ENCODE assay signal across 8 cellular contexts in the genomic region with DNA sequence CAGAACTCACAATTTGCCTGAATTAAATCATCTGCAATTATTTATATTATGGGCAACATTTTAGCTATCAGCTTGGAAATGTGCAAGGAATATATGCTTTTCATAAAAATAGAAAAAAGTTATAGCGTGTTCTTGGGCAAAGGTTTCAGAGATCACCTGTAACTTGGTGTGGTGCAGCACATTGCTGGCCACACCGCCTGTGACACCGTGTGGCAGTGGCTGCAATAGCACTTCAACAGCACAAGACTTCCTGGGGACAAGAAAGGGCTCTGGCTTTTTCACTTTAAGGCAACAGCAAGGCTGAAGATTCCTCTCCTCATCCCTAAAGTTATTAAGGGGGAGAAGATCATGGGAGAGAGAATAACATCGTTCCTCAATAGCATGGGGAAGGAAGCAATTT. TPM values are rescaled to one million over a fixed set of nuclear protein-coding genes. Genes with fewer than 3 reads are reported as not detected.
DNase-seq lines count a peak whose midpoint lies in the region; ATAC-seq, FAIRE-seq and TF ChIP-seq lines count a peak whose summit lies in the region.

No MANE protein-coding gene starts in this region.

- 2% methylated on average over 4 of the region's 4 CpGs for WGBS in HepG2 (ENCODE audit: low lambda C conversion rate)

- H3K4me3 ChIP-seq in OCI-LY1 (ENCODE audit: low read depth, low read length, poor library complexity, severe bottlenecking), result no peak overlapping the region
- H3K4me3 ChIP-seq in HepG2 (replicated peaks in 1 of 3; ENCODE audit: insufficient read depth in 1 of 3, low read depth in 2 of 3, low read length in 3 of 3), result no peak overlapping the region

- TF ChIP-seq POLR2A in HepG2 (IDR thresholded peaks at IDR 0.05; ENCODE audit: insufficient read depth in 1 of 2, low read depth in 2 of 2, low read length in 2 of 2), result no peak

- peak; percentile 23 for FAIRE-seq in HepG2 (lab: Jason Lieb, UNC)

- no peaks in the 10 kb centered on the region for H3K9me2 ChIP-seq in OCI-LY1 (ENCODE audit: low read depth, low read length)

- H3K4me2 ChIP-seq in OCI-LY1 (ENCODE audit: low read length), result no peak overlapping the region
- H3K4me2 ChIP-seq in HepG2 (ENCODE audit: low read depth, low read length), result no peak overlapping the region

- POLR2A ChIA-PET in HepG2 (lab: Yijun Ruan, JAX), result no interaction called here

- peak; percentile 48; the same call in 1 of the 2 replicates for TF ChIP-seq CTCF in OCI-LY1 (IDR thresholded peaks at IDR 0.05; ENCODE audit: low read length)
- peak; percentile 38 for TF ChIP-seq CTCF in HepG2 (CRISPR knock-in tag; IDR thresholded peaks at IDR 0.05)

- no peak overlapping the region for H3K27ac ChIP-seq in OCI-LY1 (ENCODE audit: low read depth, low read length, poor library complexity, severe bottlenecking)
- H3K27ac ChIP-seq in HepG2 (ENCODE audit: extremely low read length, insufficient read depth, low read length), result no peak overlapping the region

- H4K20me1 ChIP-seq in OCI-LY1 (ENCODE audit: insufficient read depth, low read length) (no peaks in the 10 kb centered on the region), HepG2 (ENCODE audit: insufficient read depth, low read length) (no peaks in the 10 kb centered on the region)

- TF ChIP-seq RAD21 in HepG2 (CRISPR knock-in tag; IDR thresholded peaks at IDR 0.05), result no peak

- H2AFZ ChIP-seq in OCI-LY1 (ENCODE audit: low read length), result no peak overlapping the region
- no peak overlapping the region for H2AFZ ChIP-seq in HepG2 (ENCODE audit: low read length)

- intact Hi-C loops in HepG2 (cut with micrococcal nuclease; ENCODE audit: unreplicated experiment) (loop anchor here (1.0 kb wide), 1 partner anchor 158 kb away; no protein-coding TSS in a partner anchor), left colon (cut with DNase I, micrococcal nuclease) (no loop called here)

- CTCF ChIA-PET in HepG2 (lab: Yijun Ruan, JAX; ENCODE audit: low intra/inter-chr PET ratio, low total read pairs), result no interaction called here

- DNase-seq in DMS153 treated with DMSO at 0.1 percent for 48 hours (lab: John Stamatoyannopoulos, UW; ENCODE audit: unreplicated experiment), result peak; percentile 6
- DNase-seq in DMS153 (lab: John Stamatoyannopoulos, UW), result no peak
- no peak for DNase-seq in HepG2 (ENCODE audit: low spot score)
- no peak for DNase-seq in mucosa of gallbladder (ENCODE audit: low spot score)
- no peak for DNase-seq in left colon
- DNase-seq in NCI-H1048 (lab: John Stamatoyannopoulos, UW), result no peak

- H3K27me3 ChIP-seq in OCI-LY1 (ENCODE audit: insufficient read depth, low read length), result no peaks in the 10 kb centered on the region
- H3K27me3 ChIP-seq in HepG2 (ENCODE audit: control insufficient read depth in 1 of 2, insufficient read depth in 2 of 2, low read length in 2 of 2), result no peaks in the 10 kb centered on the region

- no peaks in the 10 kb centered on the region for H3K36me3 ChIP-seq in OCI-LY1 (ENCODE audit: insufficient read depth, low read length)
- H3K36me3 ChIP-seq in HepG2 (replicated peaks in 1 of 2; ENCODE audit: control insufficient read depth in 1 of 2, insufficient read depth in 2 of 2, low read length in 2 of 2), result no peaks in the 10 kb centered on the region

- TF ChIP-seq EP300 in HepG2 (IDR thresholded peaks at IDR 0.05; ENCODE audit: low read depth in 2 of 2, low read length in 2 of 2) (no peak), HepG2 (CRISPR knock-in tag; IDR thresholded peaks at IDR 0.05; ENCODE audit: borderline replicate concordance) (no peak)

- no peaks in the 10 kb centered on the region for H3F3A ChIP-seq in OCI-LY1 (ENCODE audit: insufficient read depth, low read length)

- BruUV-seq in HepG2 (replicated peaks; lab: Mats Ljungman, UMichigan), result no TSS peak

- no peaks in the 10 kb centered on the region for H3K9me3 ChIP-seq in OCI-LY1 (ENCODE audit: low read length)
- H3K9me3 ChIP-seq in HepG2 (ENCODE audit: low read length), result no peaks in the 10 kb centered on the region

- in situ Hi-C loops in HepG2 (cut with HindIII; ENCODE audit: extremely low pct_ligation_motif_present, low pct_unique_long_range_greater_than_20kb), result no loop called here

- H3K79me2 ChIP-seq in OCI-LY1 (ENCODE audit: insufficient read depth, low read length) (no peaks in the 10 kb centered on the region), HepG2 (ENCODE audit: insufficient read depth, low read length) (no peaks in the 10 kb centered on the region)

- ATAC-seq in HG02938 (IDR thresholded peaks at IDR 0.05; ENCODE audit: unreplicated experiment), result peak; percentile 54
- peak; percentile 93 for ATAC-seq in HepG2
- ATAC-seq in left colon, result no peak

- no peak overlapping the region for H3K9ac ChIP-seq in OCI-LY1 (ENCODE audit: low read length)
- H3K9ac ChIP-seq in HepG2 (ENCODE audit: insufficient read depth, low read depth, low read length), result no peak overlapping the region

- no peaks in the 10 kb centered on the region for H3K4me1 ChIP-seq in OCI-LY1 (ENCODE audit: insufficient read depth, low read length, severe bottlenecking)
- H3K4me1 ChIP-seq in HepG2 (ENCODE audit: insufficient read depth, low read length), result peaks cover 7% of the 10 kb centered on the region

RNA-seq across cellular contexts. Expression of a gene that starts 14.8 kb away (rescaled TPM):
- total RNA-seq in HepG2 (2016; rRNA removed; fragmentation: Illumina TruSeq; extraction: Trizol) (not detected in 2 replicates), mucosa of gallbladder (not detected), left colon (not detected)
- not detected in 2 replicates for total RNA-seq in HepG2 (2016; cell fraction: cytosol; rRNA removed; fragmentation: Illumina TruSeq; extraction: Trizol; ENCODE audit: low read depth)
- not detected in 2 replicates for total RNA-seq in HepG2 (2016; cell fraction: insoluble cytoplasmic fraction; rRNA removed; fragmentation: Illumina TruSeq; extraction: Trizol)
- not detected in 2 replicates for total RNA-seq in HepG2 (2016; cell fraction: membrane; rRNA removed; fragmentation: Illumina TruSeq; extraction: Trizol)
- total RNA-seq in HepG2 (2016; cell fraction: nucleus; rRNA removed; fragmentation: Illumina TruSeq; extraction: Trizol), result not detected in 2 replicates
- polyA plus RNA-seq in HepG2 (2011; rRNA removed), result not detected in 2 replicates
- polyA plus RNA-seq in HepG2 (2011; cell fraction: cytosol; rRNA removed), result not detected in 2 replicates
- not detected in 2 replicates for polyA plus RNA-seq in HepG2 (2011; cell fraction: nucleus; rRNA removed)
- not detected in 2 replicates for polyA plus RNA-seq in HepG2 (2012)
- polyA plus RNA-seq in HepG2 (2016; cell fraction: cytosol; fragmentation: Illumina TruSeq; extraction: Trizol; ENCODE audit: low read depth), result not detected in 2 replicates
- polyA plus RNA-seq in HepG2 (2016; cell fraction: insoluble cytoplasmic fraction; fragmentation: Illumina TruSeq; extraction: Trizol; ENCODE audit: low read depth), result not detected in 2 replicates
- not detected in 2 replicates for polyA plus RNA-seq in HepG2 (2016; cell fraction: membrane; fragmentation: Illumina TruSeq; extraction: Trizol; ENCODE audit: low read depth)
- not detected in 2 replicates for polyA plus RNA-seq in HepG2 (2016; cell fraction: nucleus; fragmentation: Illumina TruSeq; extraction: Trizol; ENCODE audit: insufficient read depth, low read depth)
- 2.0 TPM in 1 of 2 replicates, not detected in the other for polyA minus RNA-seq in HepG2 (2011; rRNA and poly(A)+ RNA removed; ENCODE audit: low replicate concordance)
- not detected in 2 replicates for polyA minus RNA-seq in HepG2 (2011; cell fraction: cytosol; rRNA and poly(A)+ RNA removed)
- polyA minus RNA-seq in HepG2 (2011; cell fraction: nucleus; rRNA and poly(A)+ RNA removed), result not detected in 2 replicates

RNA-seq across cellular contexts. Expression of a gene that starts 26.2 kb away (rescaled TPM):
- not detected in 2 replicates for total RNA-seq in HepG2 (2016; rRNA removed; fragmentation: Illumina TruSeq; extraction: Trizol)
- not detected in 2 replicates for total RNA-seq in HepG2 (2016; cell fraction: cytosol; rRNA removed; fragmentation: Illumina TruSeq; extraction: Trizol; ENCODE audit: low read depth)
- total RNA-seq in HepG2 (2016; cell fraction: insoluble cytoplasmic fraction; rRNA removed; fragmentation: Illumina TruSeq; extraction: Trizol), result not detected in 2 replicates
- not detected in 2 replicates for total RNA-seq in HepG2 (2016; cell fraction: membrane; rRNA removed; fragmentation: Illumina TruSeq; extraction: Trizol)
- not detected in 2 replicates for total RNA-seq in HepG2 (2016; cell fraction: nucleus; rRNA removed; fragmentation: Illumina TruSeq; extraction: Trizol)
- polyA plus RNA-seq in HepG2 (2011; rRNA removed), result not detected in 2 replicates
- not detected in 2 replicates for polyA plus RNA-seq in HepG2 (2011; cell fraction: cytosol; rRNA removed)
- polyA plus RNA-seq in HepG2 (2011; cell fraction: nucleus; rRNA removed), result not detected in 2 replicates
- not detected in 2 replicates for polyA plus RNA-seq in HepG2 (2012)
- polyA plus RNA-seq in HepG2 (2016; cell fraction: cytosol; fragmentation: Illumina TruSeq; extraction: Trizol; ENCODE audit: low read depth), result not detected in 2 replicates
- not detected in 2 replicates for polyA plus RNA-seq in HepG2 (2016; cell fraction: insoluble cytoplasmic fraction; fragmentation: Illumina TruSeq; extraction: Trizol; ENCODE audit: low read depth)
- not detected in 2 replicates for polyA plus RNA-seq in HepG2 (2016; cell fraction: membrane; fragmentation: Illumina TruSeq; extraction: Trizol; ENCODE audit: low read depth)
- polyA plus RNA-seq in HepG2 (2016; cell fraction: nucleus; fragmentation: Illumina TruSeq; extraction: Trizol; ENCODE audit: insufficient read depth, low read depth), result not detected in 2 replicates
- not detected in 2 replicates for polyA minus RNA-seq in HepG2 (2011; rRNA and poly(A)+ RNA removed; ENCODE audit: low replicate concordance)
- not detected in 2 replicates for polyA minus RNA-seq in HepG2 (2011; cell fraction: cytosol; rRNA and poly(A)+ RNA removed)
- not detected in 2 replicates for polyA minus RNA-seq in HepG2 (2011; cell fraction: nucleus; rRNA and poly(A)+ RNA removed)
- not detected for total RNA-seq in mucosa of gallbladder
- not detected for total RNA-seq in left colon

RNA-seq across cellular contexts. Expression of a gene that starts 32.5 kb away (rescaled TPM):
- not detected in 2 replicates for total RNA-seq in HepG2 (2016; rRNA removed; fragmentation: Illumina TruSeq; extraction: Trizol)
- total RNA-seq in HepG2 (2016; cell fraction: cytosol; rRNA removed; fragmentation: Illumina TruSeq; extraction: Trizol; ENCODE audit: low read depth), result not detected in 2 replicates
- total RNA-seq in HepG2 (2016; cell fraction: insoluble cytoplasmic fraction; rRNA removed; fragmentation: Illumina TruSeq; extraction: Trizol), result not detected in 2 replicates
- total RNA-seq in HepG2 (2016; cell fraction: membrane; rRNA removed; fragmentation: Illumina TruSeq; extraction: Trizol), result not detected in 2 replicates
- not detected in 2 replicates for total RNA-seq in HepG2 (2016; cell fraction: nucleus; rRNA removed; fragmentation: Illumina TruSeq; extraction: Trizol)
- not detected in 2 replicates for polyA plus RNA-seq in HepG2 (2011; rRNA removed)
- polyA plus RNA-seq in HepG2 (2011; cell fraction: cytosol; rRNA removed), result not detected in 2 replicates
- not detected in 2 replicates for polyA plus RNA-seq in HepG2 (2011; cell fraction: nucleus; rRNA removed)
- polyA plus RNA-seq in HepG2 (2012), result not detected in 2 replicates
- not detected in 2 replicates for polyA plus RNA-seq in HepG2 (2016; cell fraction: cytosol; fragmentation: Illumina TruSeq; extraction: Trizol; ENCODE audit: low read depth)
- not detected in 2 replicates for polyA plus RNA-seq in HepG2 (2016; cell fraction: insoluble cytoplasmic fraction; fragmentation: Illumina TruSeq; extraction: Trizol; ENCODE audit: low read depth)
- polyA plus RNA-seq in HepG2 (2016; cell fraction: membrane; fragmentation: Illumina TruSeq; extraction: Trizol; ENCODE audit: low read depth), result not detected in 2 replicates
- polyA plus RNA-seq in HepG2 (2016; cell fraction: nucleus; fragmentation: Illumina TruSeq; extraction: Trizol; ENCODE audit: insufficient read depth, low read depth), result not detected in 2 replicates
- polyA minus RNA-seq in HepG2 (2011; rRNA and poly(A)+ RNA removed; ENCODE audit: low replicate concordance), result 0.16 TPM in 1 of 2 replicates, not detected in the other
- not detected in 2 replicates for polyA minus RNA-seq in HepG2 (2011; cell fraction: cytosol; rRNA and poly(A)+ RNA removed)
- not detected in 2 replicates for polyA minus RNA-seq in HepG2 (2011; cell fraction: nucleus; rRNA and poly(A)+ RNA removed)
- total RNA-seq in mucosa of gallbladder, result not detected
- not detected for total RNA-seq in left colon
